ENCODE assay signal across 8 cellular contexts in genomic region chr2:26345284-26345553, GRCh38. TPM values are rescaled to one million over a fixed set of nuclear protein-coding genes. Genes with fewer than 3 reads are reported as not detected.
DNase-seq lines count a peak whose midpoint lies in the region; ATAC-seq and TF ChIP-seq lines count a peak whose summit lies in the region.

No MANE protein-coding gene starts in this region.

- ATAC-seq in natural killer cell = no peak

- H3K27ac Mint-ChIP-seq in chondrocyte (ENCODE audit: unreplicated experiment) = peak overlapping the region; percentile 99
- H3K27ac Mint-ChIP-seq in natural killer cell = peak overlapping the region; percentile 95 to 99

- H3K4me1 ChIP-seq in HUES6 (ENCODE audit: control insufficient read depth, insufficient read depth, low read length) = peaks cover 27% of the 10 kb centered on the region

- H3K9me3 Mint-ChIP-seq in chondrocyte (ENCODE audit: low read depth) (no peaks in the 10 kb centered on the region), natural killer cell (no peaks in the 10 kb centered on the region)

- H3K4me1 Mint-ChIP-seq in chondrocyte (ENCODE audit: low read depth) (peaks cover 40% of the 10 kb centered on the region), natural killer cell (peaks cover 35 to 38% of the 10 kb centered on the region in 2 donors)

- H3K27ac ChIP-seq in C4-2B (peak overlapping the region; percentile 87), HUES6 (ENCODE audit: low read depth, low read length) (peak overlapping the region; percentile 88)

- H3K4me3 ChIP-seq in HUES6 (ENCODE audit: low read depth, low read length) = peak overlapping the region; percentile 91

- no peaks in the 10 kb centered on the region for H3K27me3 ChIP-seq in HUES6 (ENCODE audit: control insufficient read depth, insufficient read depth, low read length)

- peak overlapping the region; percentile 87 for H3K9ac ChIP-seq in HUES6 (ENCODE audit: low read length)

- H3K36me3 Mint-ChIP-seq in chondrocyte (ENCODE audit: low read depth) = no peaks in the 10 kb centered on the region
- no peaks in the 10 kb centered on the region for H3K36me3 Mint-ChIP-seq in natural killer cell

- H3K9me3 ChIP-seq in HUES6 (ENCODE audit: control insufficient read depth, insufficient read depth, low read depth, low read length) = no peaks in the 10 kb centered on the region

- intact Hi-C loops in natural killer cell (cut with micrococcal nuclease) = loop anchor here (1.0 to 5.0 kb wide), 3 partner anchors 101 to 1373 kb away; partner anchors contain the start of genes ASXL2, DNAJC27, HADHA and HADHB

- TF ChIP-seq CTCF in C4-2B (conservative IDR thresholded peaks at IDR 0.05) (no peak), chondrocyte (IDR thresholded peaks at IDR 0.05) (no peak), natural killer cell (IDR thresholded peaks at IDR 0.05) (no peak)

- H3K27me3 Mint-ChIP-seq in chondrocyte (ENCODE audit: low read depth) = no peaks in the 10 kb centered on the region
- no peaks in the 10 kb centered on the region for H3K27me3 Mint-ChIP-seq in natural killer cell (ENCODE audit: low read depth in 2 of 2)

- H3K36me3 ChIP-seq in HUES6 (ENCODE audit: control insufficient read depth, insufficient read depth, low read length) = no peaks in the 10 kb centered on the region

- H3K4me3 Mint-ChIP-seq in chondrocyte (ENCODE audit: unreplicated experiment) (peak overlapping the region; percentile 94), natural killer cell (peak overlapping the region; percentile 99)

- DNase-seq in chondrocyte (ENCODE audit: low spot score) = no peak
- no peak for DNase-seq in natural killer cell
- DNase-seq in activated CD4-positive, CD25-positive, alpha-beta regulatory T cell treated with anti-CD3 and anti-CD28 coated beads, Interleukin-2, amount 50 U/mL, for 72 hours = no peak
- DNase-seq in DMS114 treated with DMSO at 0.1 percent for 48 hours (lab: John Stamatoyannopoulos, UW; ENCODE audit: unreplicated experiment) = no peak
- no peak for DNase-seq in SKM-1 treated with dmso at 0.1 percent for 144 hours (lab: John Stamatoyannopoulos, UW; ENCODE audit: unreplicated experiment)
- no peak for DNase-seq in NCI-H774 (lab: John Stamatoyannopoulos, UW)

RNA-seq across cellular contexts. Expression of gene SELENOI, which starts 0.7 kb away (rescaled TPM):
- total RNA-seq in chondrocyte (15.5 to 22.2 TPM (median 17.2 TPM) in 3 replicates), natural killer cell (10 to 100 TPM; 28.1 to 47.6 (median 36.4) TPM)

RNA-seq across cellular contexts. Expression of gene ADGRF3, which starts 1.4 kb away (rescaled TPM):
- total RNA-seq in chondrocyte (0.10 to 0.85 TPM (median 0.12 TPM) in 3 replicates), natural killer cell (1 to 10 TPM in 2 of 3 donors, under 1 TPM in 1; 0.97 to 2.1 (median 2.1) TPM)

RNA-seq across cellular contexts. Expression of gene DRC1, which starts 56.5 kb away (rescaled TPM):
- total RNA-seq in chondrocyte (0.17 TPM in 1 of 3 replicates, not detected in the others), natural killer cell (not detected)
